12 cellular contexts compared by ENCODE assay signal in the genomic region with DNA sequence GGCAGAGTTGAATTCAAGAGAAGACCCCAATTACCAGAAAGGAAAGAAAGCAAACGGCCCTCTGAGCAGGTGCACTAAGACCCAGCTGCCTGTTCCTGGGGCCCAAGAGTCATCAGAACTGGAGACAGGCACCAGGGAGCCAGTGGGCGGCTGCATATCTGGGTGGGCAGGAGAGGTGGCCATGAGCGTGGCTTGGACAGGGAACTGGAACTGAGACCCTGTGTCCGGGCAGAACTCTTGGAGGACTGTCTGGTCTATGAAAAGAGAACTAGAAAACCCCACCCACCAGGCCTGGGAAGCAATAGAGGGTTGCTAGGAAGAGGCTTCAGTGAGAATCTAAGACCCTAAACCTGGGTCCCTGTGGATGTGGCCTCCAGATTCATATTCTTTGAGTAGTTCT.
DNase-seq lines count a peak whose midpoint lies in the region; ATAC-seq and TF ChIP-seq lines count a peak whose summit lies in the region.
"Had no signal": no experiment of that assay in that cellular context is flagged by ENCODE, and none has a peak within 500 bp of the region (broad histone marks: within the 10 kb centered on the region; RNA-seq: fewer than 3 reads in every experiment).

No MANE protein-coding gene starts in this region.

- DNase-seq in A673 (ENCODE audit: low spot score) = no peak
- no peak for DNase-seq in naive thymus-derived CD4-positive, alpha-beta T cell
- DNase-seq in type B pancreatic cell (ENCODE audit: extremely low spot score, unreplicated experiment) = no peak
- no peak for DNase-seq in HFFc6
- no peak for DNase-seq in activated CD8-positive, alpha-beta memory T cell treated with anti-CD3 and anti-CD28 coated beads, Interleukin-2, amount 50 U/mL, for 4 hours
- DNase-seq: activated effector memory CD4-positive, alpha-beta T cell treated with anti-CD3 and anti-CD28 coated beads, Interleukin-2, amount 50 U/mL, for 16 hours; NCI-H1417 treated with DMSO at 0.1 percent for 48 hours; NCI-H748 treated with DMSO at 0.1 percent for 48 hours had no signal

- H3K27ac ChIP-seq in A673 (ENCODE audit: low read depth, low read length, poor library complexity, severe bottlenecking) (peak overlapping the region; percentile 55), VCaP (peak overlapping the region; percentile 72)
- no peak overlapping the region for H3K27ac ChIP-seq in naive thymus-derived CD4-positive, alpha-beta T cell (ENCODE audit: low read depth, low read length)
- H3K27ac ChIP-seq: SJSA1 had no signal

- peak overlapping the region in 9 of 10 donors; percentile 82 to 93 (median 87) for H3K4me3 Mint-ChIP-seq in naive thymus-derived CD4-positive, alpha-beta T cell
- H3K4me3 Mint-ChIP-seq in type B pancreatic cell = no peak overlapping the region
- no peak overlapping the region for H3K4me3 Mint-ChIP-seq in HFFc6

- H3K4me1 Mint-ChIP-seq in naive thymus-derived CD4-positive, alpha-beta T cell = peaks cover 53 to 95% (median 77%) of the 10 kb centered on the region in 7 donors
- H3K4me1 Mint-ChIP-seq in type B pancreatic cell (ENCODE audit: unreplicated experiment) (peaks cover 27% of the 10 kb centered on the region), HFFc6 (ENCODE audit: low read depth) (peaks cover 51% of the 10 kb centered on the region)

- H3K9me3 ChIP-seq in A673 (ENCODE audit: low read depth, low read length, poor library complexity, severe bottlenecking) = no peaks in the 10 kb centered on the region
- H3K9me3 ChIP-seq in naive thymus-derived CD4-positive, alpha-beta T cell (ENCODE audit: control insufficient read depth in 2 of 3, low read length in 3 of 3) = peaks cover 0 to 5% (median 0%) of the 10 kb centered on the region in 3 experiments
- H3K9me3 ChIP-seq: SJSA1 had no signal

- H3K36me3 Mint-ChIP-seq in naive thymus-derived CD4-positive, alpha-beta T cell = peaks cover 11 to 40% (median 22%) of the 10 kb centered on the region in 5 donors
- H3K36me3 Mint-ChIP-seq in type B pancreatic cell (peaks cover 11% of the 10 kb centered on the region), HFFc6 (ENCODE audit: low read depth) (peaks cover 14% of the 10 kb centered on the region)

- H3K36me3 ChIP-seq in A673 (ENCODE audit: insufficient read depth, low read length, poor library complexity, severe bottlenecking) = no peaks in the 10 kb centered on the region
- H3K36me3 ChIP-seq in naive thymus-derived CD4-positive, alpha-beta T cell (ENCODE audit: control insufficient read depth in 2 of 3, insufficient read depth in 3 of 3, low read length in 3 of 3) = no peaks in the 10 kb centered on the region
- H3K36me3 ChIP-seq: SJSA1 had no signal

- TF ChIP-seq CTCF in A673 (conservative IDR thresholded peaks at IDR 0.05; ENCODE audit: low read depth, low read length) = no peak
- no peak for TF ChIP-seq CTCF in VCaP (conservative IDR thresholded peaks at IDR 0.05)
- TF ChIP-seq CTCF in type B pancreatic cell (conservative IDR thresholded peaks at IDR 0.05) = no peak
- TF ChIP-seq CTCF in HFFc6 (IDR thresholded peaks at IDR 0.05) = no peak

- ATAC-seq in GM19351 (IDR thresholded peaks at IDR 0.05; ENCODE audit: unreplicated experiment) (peak; percentile 9), GM19023 (IDR thresholded peaks at IDR 0.05; ENCODE audit: unreplicated experiment) (no peak)
- no peak for ATAC-seq in naive thymus-derived CD4-positive, alpha-beta T cell

- H3K4me1 ChIP-seq in A673 (ENCODE audit: insufficient read depth, low read length, poor library complexity, severe bottlenecking) = peaks cover 76% of the 10 kb centered on the region
- peaks cover 11 to 57% of the 10 kb centered on the region in 2 donors for H3K4me1 ChIP-seq in naive thymus-derived CD4-positive, alpha-beta T cell (ENCODE audit: control insufficient read depth in 2 of 2, insufficient read depth in 2 of 2, low read length in 2 of 2)

- CTCF ChIA-PET in A673 (lab: Charles Lee) = no interaction called here
- CTCF ChIA-PET in naive thymus-derived CD4-positive, alpha-beta T cell (lab: Charles Lee) = interaction anchor here (0.6 to 1.0 kb wide), 2 partner anchors 14 to 37 kb away, joined by 3 to 4 read pairs; no protein-coding TSS in a partner anchor

- H3K27me3 ChIP-seq in A673 (replicated peaks; ENCODE audit: insufficient read depth, low read depth, low read length, poor library complexity) = no peaks in the 10 kb centered on the region
- no peaks in the 10 kb centered on the region for H3K27me3 ChIP-seq in naive thymus-derived CD4-positive, alpha-beta T cell (ENCODE audit: control insufficient read depth in 2 of 2, insufficient read depth in 2 of 2, low read length in 2 of 2)
- H3K27me3 ChIP-seq: SJSA1 had no signal

- peak overlapping the region in 8 of 9 donors; percentile 53 to 92 (median 81) for H3K27ac Mint-ChIP-seq in naive thymus-derived CD4-positive, alpha-beta T cell
- no peak overlapping the region for H3K27ac Mint-ChIP-seq in type B pancreatic cell
- H3K27ac Mint-ChIP-seq in HFFc6 = no peak overlapping the region

- POLR2A ChIA-PET in A673 (lab: Charles Lee; ENCODE audit: low non-redundant PET) = no interaction called here
- POLR2A ChIA-PET in naive thymus-derived CD4-positive, alpha-beta T cell (lab: Charles Lee) = interaction anchor here (1.1 to 4.1 kb wide), 6 partner anchors 11 to 42 kb away, joined by 4 to 14 read pairs (median 5); no protein-coding TSS in a partner anchor

- peaks cover 0 to 4% (median 0%) of the 10 kb centered on the region in 5 donors for H3K27me3 Mint-ChIP-seq in naive thymus-derived CD4-positive, alpha-beta T cell
- H3K27me3 Mint-ChIP-seq in type B pancreatic cell (no peaks in the 10 kb centered on the region), HFFc6 (ENCODE audit: insufficient read depth) (no peaks in the 10 kb centered on the region; the same call in 1 of the 2 replicates)

- BruUV-seq in A673 (replicated peaks; lab: Mats Ljungman, UMichigan) = no TSS peak

- no peak overlapping the region for H3K4me3 ChIP-seq in A673 (ENCODE audit: low read depth, low read length, poor library complexity, severe bottlenecking)
- H3K4me3 ChIP-seq in naive thymus-derived CD4-positive, alpha-beta T cell (ENCODE audit: low read length) = no peak overlapping the region
- H3K4me3 ChIP-seq: SJSA1 had no signal

- peaks cover 5 to 17% (median 8%) of the 10 kb centered on the region in 11 donors for H3K9me3 Mint-ChIP-seq in naive thymus-derived CD4-positive, alpha-beta T cell
- H3K9me3 Mint-ChIP-seq in type B pancreatic cell = peaks cover 18% of the 10 kb centered on the region
- peaks cover 13% of the 10 kb centered on the region for H3K9me3 Mint-ChIP-seq in HFFc6

- intact Hi-C loops in A673 (cut with micrococcal nuclease; ENCODE audit: unreplicated experiment) = loop anchor here (10.0 kb wide), 1 partner anchor 151 kb away; the partner anchor contains the start of gene HDAC4
- intact Hi-C loops in naive thymus-derived CD4-positive, alpha-beta T cell (cut with micrococcal nuclease) = loop anchor here in 1 of 2 donors (1.0 kb wide), 1 partner anchor 12 kb away; no protein-coding TSS in a partner anchor

Comparison
In these comparisons a context has a peak if more than half of its experiments do, and no peak if none do; other contexts are left out.
1. H3K27ac Mint-ChIP-seq: peak in naive thymus-derived CD4-positive, alpha-beta T cell (8 of 9); none in type B pancreatic cell (single experiment) and HFFc6 (single experiment).
2. H3K4me3 Mint-ChIP-seq: peak in naive thymus-derived CD4-positive, alpha-beta T cell (9 of 10); none in type B pancreatic cell (single experiment) and HFFc6 (single experiment).